Comparison of ENCODE assay signal across 1 cellular context in genomic region chr1:181088079-181089016, GRCh38.
TF ChIP-seq lines count a peak whose summit lies in the region.

Gene IER5, plus strand, starts transcription at chr1:181088700. Its CDS starts 203 bp downstream, at chr1:181088903.

TF ChIP-seq in HepG2, 621 proteins besides CTCF, POLR2A, EP300 and RAD21 (continued from another document and continues in another):
- TF ChIP-seq DMTF1 (CRISPR knock-in tag; IDR thresholded peaks at IDR 0.05) (no peak), ZNF549 (CRISPR knock-in tag; IDR thresholded peaks at IDR 0.05) (no peak), ZNF329 (CRISPR knock-in tag; IDR thresholded peaks at IDR 0.05; ENCODE audit: low read depth) (no peak), ARHGAP35 (CRISPR knock-in tag; IDR thresholded peaks at IDR 0.05; ENCODE audit: borderline replicate concordance) (0 out of 2 replicates have a peak, but pooled peaks have one; percentile 39), SAP130 (CRISPR knock-in tag; IDR thresholded peaks at IDR 0.05; ENCODE audit: low read depth) (peak; percentile 91), GMEB1 (CRISPR knock-in tag; IDR thresholded peaks at IDR 0.05; ENCODE audit: borderline replicate concordance) (peak; percentile 90), XRCC5 (optimal IDR thresholded peaks at IDR 0.05; ENCODE audit: low read length) (no peak), KDM1A (CRISPR knock-in tag; IDR thresholded peaks at IDR 0.05) (no peak), ZNF776 (CRISPR knock-in tag; IDR thresholded peaks at IDR 0.05) (no peak), DRAP1 (CRISPR knock-in tag; IDR thresholded peaks at IDR 0.05) (peak; percentile 99), LCORL (IDR thresholded peaks at IDR 0.05) (no peak), LCORL (CRISPR knock-in tag; IDR thresholded peaks at IDR 0.05) (peak; percentile 63), CREBL2 (CRISPR knock-in tag; IDR thresholded peaks at IDR 0.05; ENCODE audit: borderline replicate concordance) (no peak), ZNF576 (CRISPR knock-in tag; IDR thresholded peaks at IDR 0.05) (peak; percentile 83; the same call in 1 of the 2 replicates), ZNF160 (CRISPR knock-in tag; IDR thresholded peaks at IDR 0.05) (0 out of 2 replicates have a peak, but pooled peaks have one; percentile 35), ERF (CRISPR knock-in tag; IDR thresholded peaks at IDR 0.05) (peak; percentile 86; the same call in 1 of the 2 replicates), ZSCAN21 (CRISPR knock-in tag; IDR thresholded peaks at IDR 0.05; ENCODE audit: borderline replicate concordance) (peak; percentile 42; the same call in 1 of the 2 replicates), ZNF496 (CRISPR knock-in tag; IDR thresholded peaks at IDR 0.05; ENCODE audit: insufficient replicate concordance) (no peak), CEBPZ (IDR thresholded peaks at IDR 0.05; ENCODE audit: low read length) (no peak), FLYWCH1 (CRISPR knock-in tag; IDR thresholded peaks at IDR 0.05) (0 out of 2 replicates have a peak, but pooled peaks have one; percentile 76), GABPA (IDR thresholded peaks at IDR 0.05; ENCODE audit: low read depth, low read length) (no peak), GABPA (CRISPR knock-in tag; IDR thresholded peaks at IDR 0.05; ENCODE audit: low read depth) (0 out of 2 replicates have a peak, but pooled peaks have one; percentile 14), PAX8 (CRISPR knock-in tag; IDR thresholded peaks at IDR 0.05; ENCODE audit: borderline replicate concordance) (no peak), ZNF275 (CRISPR knock-in tag; IDR thresholded peaks at IDR 0.05; ENCODE audit: borderline replicate concordance) (no peak; the same call in 1 of the 2 replicates), ZNF720 (CRISPR knock-in tag; IDR thresholded peaks at IDR 0.05) (no peak), ISX (CRISPR knock-in tag; conservative IDR thresholded peaks at IDR 0.05) (no peak), STAT5B (CRISPR knock-in tag; IDR thresholded peaks at IDR 0.05) (0 out of 2 replicates have a peak, but pooled peaks have one; percentile 44), ETV5 (CRISPR knock-in tag; IDR thresholded peaks at IDR 0.05; ENCODE audit: borderline replicate concordance) (peak; percentile 61; the same call in 1 of the 2 replicates), ZBTB42 (CRISPR knock-in tag; IDR thresholded peaks at IDR 0.05) (no peak; the same call in 1 of the 2 replicates), ZNF83 (CRISPR knock-in tag; IDR thresholded peaks at IDR 0.05; ENCODE audit: borderline replicate concordance) (no peak; the same call in 1 of the 2 replicates), ATF3 (CRISPR knock-in tag; IDR thresholded peaks at IDR 0.05) (0 out of 2 replicates have a peak, but pooled peaks have one; percentile 41), SRY (CRISPR knock-in tag; IDR thresholded peaks at IDR 0.05) (0 out of 2 replicates have a peak, but pooled peaks have one; percentile 19), TBX2 (CRISPR knock-in tag; IDR thresholded peaks at IDR 0.05; ENCODE audit: borderline replicate concordance) (peak; percentile 66), JUND (CRISPR knock-in tag; IDR thresholded peaks at IDR 0.05) (0 out of 2 replicates have a peak, but pooled peaks have one; percentile 22), IRX3 (CRISPR knock-in tag; IDR thresholded peaks at IDR 0.05; ENCODE audit: borderline replicate concordance, low read depth) (0 out of 2 replicates have a peak, but pooled peaks have one; percentile 41), REST (IDR thresholded peaks at IDR 0.05; ENCODE audit: borderline replicate concordance in 1 of 2, low read depth in 1 of 2, low read length in 2 of 2) (peak in 1 of 2 experiments; percentile 74; a peak in 1 of 4 replicates), ZNF24 (IDR thresholded peaks at IDR 0.05) (no peak), REPIN1 (CRISPR knock-in tag; IDR thresholded peaks at IDR 0.05; ENCODE audit: borderline replicate concordance, low read depth) (peak; percentile 58; the same call in 1 of the 2 replicates), RCOR2 (CRISPR knock-in tag; IDR thresholded peaks at IDR 0.05) (no peak), ZNF430 (CRISPR knock-in tag; IDR thresholded peaks at IDR 0.05) (0 out of 2 replicates have a peak, but pooled peaks have one; percentile 50), HCFC1 (IDR thresholded peaks at IDR 0.05; ENCODE audit: low read depth, low read length) (peak; percentile 33; the same call in 1 of the 2 replicates), ZZZ3 (CRISPR knock-in tag; IDR thresholded peaks at IDR 0.05; ENCODE audit: borderline replicate concordance) (no peak), ZNF441 (CRISPR knock-in tag; IDR thresholded peaks at IDR 0.05; ENCODE audit: borderline replicate concordance) (no peak; the same call in 1 of the 2 replicates), RXRB (CRISPR knock-in tag; IDR thresholded peaks at IDR 0.05; ENCODE audit: borderline replicate concordance) (peak; percentile 77; the same call in 1 of the 2 replicates), ZNF431 (CRISPR knock-in tag; IDR thresholded peaks at IDR 0.05; ENCODE audit: borderline replicate concordance, low read depth) (peak; percentile 56; the same call in 1 of the 2 replicates), ZNF775 (CRISPR knock-in tag; IDR thresholded peaks at IDR 0.05; ENCODE audit: borderline replicate concordance) (no peak), REL (CRISPR knock-in tag; conservative IDR thresholded peaks at IDR 0.05) (peak; percentile 75; the same call in 1 of the 2 replicates), PRDM10 (CRISPR knock-in tag; IDR thresholded peaks at IDR 0.05; ENCODE audit: low read depth) (no peak)
